9 cellular contexts compared by ENCODE assay signal in the genomic region with DNA sequence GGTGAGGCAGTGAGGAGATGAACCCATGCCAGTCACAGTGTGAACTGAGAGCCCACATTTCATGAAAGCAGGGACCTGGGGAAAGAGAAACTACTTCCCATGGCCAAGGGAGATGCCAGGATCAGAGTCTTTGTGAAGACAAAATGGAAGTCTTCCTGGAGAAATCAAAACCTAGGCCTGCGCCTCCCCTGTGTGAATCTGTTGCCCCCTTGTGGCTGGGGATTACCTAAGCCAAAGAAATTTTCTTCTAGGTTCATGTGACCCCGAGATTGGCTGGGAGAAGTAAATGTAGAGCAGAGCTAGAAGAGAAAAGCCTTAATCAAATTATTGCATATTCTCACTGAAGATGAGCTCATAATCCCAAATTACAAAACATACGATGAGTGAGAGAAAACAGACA.
DNase-seq lines count a peak whose midpoint lies in the region; ATAC-seq and TF ChIP-seq lines count a peak whose summit lies in the region.
"Had no signal": no experiment of that assay in that cellular context is flagged by ENCODE, and none has a peak within 500 bp of the region (broad histone marks: within the 10 kb centered on the region; RNA-seq: fewer than 3 reads in every experiment).

No MANE protein-coding gene starts in this region.

- POLR2A ChIA-PET in HEK293 (lab: Yijun Ruan, JAX) = interaction anchor here (1.6 kb wide), 1 partner anchor 13 kb away, joined by 6 read pairs; no protein-coding TSS in a partner anchor
- POLR2A ChIA-PET in CD4-positive, alpha-beta T cell (lab: Charles Lee) = no interaction called here

- no peak overlapping the region for H3K27ac ChIP-seq in HEK293 (ENCODE audit: extremely low read depth, low read depth, low read length)
- no peak overlapping the region for H3K27ac ChIP-seq in CD4-positive, alpha-beta T cell (ENCODE audit: low read depth, low read length)

- H3K27me3 Mint-ChIP-seq in CD4-positive, alpha-beta T cell = peaks cover 27% of the 10 kb centered on the region
- H3K27me3 Mint-ChIP-seq: activated CD8-positive, alpha-beta memory T cell treated with anti-CD3 and anti-CD28 coated beads, Interleukin-2, amount 10 ng/mL, durations not matched to agents 7 days and 5 days had no signal

- no peaks in the 10 kb centered on the region for H3K4me1 Mint-ChIP-seq in CD4-positive, alpha-beta T cell (ENCODE audit: low read depth)
- H3K4me1 Mint-ChIP-seq: activated CD8-positive, alpha-beta memory T cell treated with anti-CD3 and anti-CD28 coated beads, Interleukin-2, amount 10 ng/mL, durations not matched to agents 7 days and 5 days had no signal

- H3K36me3 ChIP-seq in HEK293 (ENCODE audit: control insufficient read depth in 2 of 2, insufficient read depth in 1 of 2, low read length in 2 of 2) = no peaks in the 10 kb centered on the region

- DNase-seq in DMS 273 (lab: John Stamatoyannopoulos, UW; ENCODE audit: unreplicated experiment) = peak; percentile 68
- DNase-seq in RPMI7951 (ENCODE audit: low read depth) = peak; percentile 52
- DNase-seq in fibroblast of villous mesenchyme (ENCODE audit: low read depth) = peak; percentile 41
- DNase-seq in T-helper 1 cell = no peak
- DNase-seq in CD4-positive, alpha-beta T cell = no peak
- DNase-seq: activated CD8-positive, alpha-beta memory T cell treated with anti-CD3 and anti-CD28 coated beads, Interleukin-2, amount 10 ng/mL, durations not matched to agents 7 days and 5 days had no signal

- 0 out of 2 replicates have a peak, but pooled peaks cover 2% of the 10 kb centered on the region for H3K4me1 ChIP-seq in HEK293 (ENCODE audit: control insufficient read depth, insufficient read depth, low read length)

- no peaks in the 10 kb centered on the region for H3K27me3 ChIP-seq in CD4-positive, alpha-beta T cell (ENCODE audit: control insufficient read depth, insufficient read depth, low read length)

- H3K4me3 ChIP-seq in HEK293 (ENCODE audit: low read depth, low read length) = no peak overlapping the region
- no peak overlapping the region for H3K4me3 ChIP-seq in fibroblast of villous mesenchyme (ENCODE audit: low read depth, low read length)

- H3K9me3 Mint-ChIP-seq in CD4-positive, alpha-beta T cell = no peaks in the 10 kb centered on the region

- H3K4me3 Mint-ChIP-seq in CD4-positive, alpha-beta T cell = no peak overlapping the region
- H3K4me3 Mint-ChIP-seq: activated CD8-positive, alpha-beta memory T cell treated with anti-CD3 and anti-CD28 coated beads, Interleukin-2, amount 10 ng/mL, durations not matched to agents 7 days and 5 days had no signal

- no peaks in the 10 kb centered on the region for H3K36me3 Mint-ChIP-seq in CD4-positive, alpha-beta T cell (ENCODE audit: low read depth)
- H3K36me3 Mint-ChIP-seq: activated CD8-positive, alpha-beta memory T cell treated with anti-CD3 and anti-CD28 coated beads, Interleukin-2, amount 10 ng/mL, durations not matched to agents 7 days and 5 days had no signal

- no peak overlapping the region for H3K27ac Mint-ChIP-seq in CD4-positive, alpha-beta T cell
- H3K27ac Mint-ChIP-seq: activated CD8-positive, alpha-beta memory T cell treated with anti-CD3 and anti-CD28 coated beads, Interleukin-2, amount 10 ng/mL, durations not matched to agents 7 days and 5 days had no signal

- CTCF ChIA-PET in HEK293 (lab: Yijun Ruan, JAX) = interaction anchor here (0.7 to 1.3 kb wide), 8 partner anchors 8 to 992 kb away, joined by 3 to 5 read pairs (median 3); no protein-coding TSS in a partner anchor
- CTCF ChIA-PET in CD4-positive, alpha-beta T cell (lab: Charles Lee) = no interaction called here

- intact Hi-C loops in CD4-positive, alpha-beta T cell (cut with DNase I, micrococcal nuclease) = no loop called here

- H3K9me3 ChIP-seq in HEK293 (ENCODE audit: control insufficient read depth, insufficient read depth, low read depth, low read length) = no peaks in the 10 kb centered on the region
- no peaks in the 10 kb centered on the region for H3K9me3 ChIP-seq in CD4-positive, alpha-beta T cell (ENCODE audit: control insufficient read depth, low read length)

- no peak for TF ChIP-seq CTCF in HEK293 (tag by site-specific recombination; IDR thresholded peaks at IDR 0.05)
- peak; percentile 41 for TF ChIP-seq CTCF in fibroblast of villous mesenchyme (IDR thresholded peaks at IDR 0.05; ENCODE audit: insufficient read depth, low read depth, low read length)
- no peak for TF ChIP-seq CTCF in CD4-positive, alpha-beta T cell (IDR thresholded peaks at IDR 0.05)

- ATAC-seq in CD4-positive, alpha-beta T cell (ENCODE audit: poor library complexity) = no peak
- no peak for ATAC-seq in GM21576 (IDR thresholded peaks at IDR 0.05; ENCODE audit: unreplicated experiment)
- ATAC-seq in GM18519 (IDR thresholded peaks at IDR 0.05; ENCODE audit: low FRiP score, unreplicated experiment) = no peak
- ATAC-seq: activated CD8-positive, alpha-beta memory T cell treated with anti-CD3 and anti-CD28 coated beads, Interleukin-2, amount 10 ng/mL, durations not matched to agents 7 days and 5 days had no signal

TF ChIP-seq in HEK293, 187 proteins besides CTCF, POLR2A, EP300 and RAD21:
- TF ChIP-seq ZNF654 (tag by site-specific recombination; IDR thresholded peaks at IDR 0.05; ENCODE audit: low read depth) = 0 out of 2 replicates have a peak, but pooled peaks have one; percentile 16
- no peak for TF ChIP-seq ZNF341 (tag by site-specific recombination; IDR thresholded peaks at IDR 0.05; ENCODE audit: low read depth)
TF ChIP-seq in HEK293: peak in this region for 1.

Comparison
In these comparisons a context has a peak if more than half of its experiments do, and no peak if none do; other contexts are left out.
1. DNase-seq: peak in DMS 273 (single experiment), RPMI7951 (single experiment) and fibroblast of villous mesenchyme (single experiment); none in T-helper 1 cell (0 of 5) and CD4-positive, alpha-beta T cell (0 of 10).